ENCODE assay signal across 8 cellular contexts in genomic region chr22:50562523-50563409, GRCh38. TPM values are rescaled to one million over a fixed set of nuclear protein-coding genes. Genes with fewer than 3 reads are reported as not detected.
DNase-seq lines count a peak whose midpoint lies in the region; ATAC-seq and TF ChIP-seq lines count a peak whose summit lies in the region.

Gene SYCE3 (minus strand): TSS chr22:50562919. CDS start chr22:50556405, 6,514 bp downstream.

- peak; percentile 92 for TF ChIP-seq CTCF in chondrocyte (IDR thresholded peaks at IDR 0.05)

- no peaks in the 10 kb centered on the region for H3K9me3 Mint-ChIP-seq in chondrocyte (ENCODE audit: low read depth)

- H3K36me3 Mint-ChIP-seq in chondrocyte (ENCODE audit: low read depth), result peaks cover under 1% of the 10 kb centered on the region

- ATAC-seq in GM19043 (IDR thresholded peaks at IDR 0.05; ENCODE audit: low read depth, unreplicated experiment) (peak; percentile 72), HG03354 (IDR thresholded peaks at IDR 0.05; ENCODE audit: poor library complexity, severe bottlenecking, unreplicated experiment) (peak; percentile 96)

- H3K27ac Mint-ChIP-seq in chondrocyte (ENCODE audit: unreplicated experiment), result peak within 1 kb of the TSS; percentile 82

- peak within 1 kb of the TSS; percentile 92 for H3K4me3 Mint-ChIP-seq in chondrocyte (ENCODE audit: unreplicated experiment)

- peak; percentile 97 for DNase-seq in Ammon's horn (ENCODE audit: low spot score)
- peak; percentile 66 for DNase-seq in NCI-H446 treated with DMSO at 0.1 percent for 48 hours (lab: John Stamatoyannopoulos, UW)
- DNase-seq in activated CD4-positive, alpha-beta T cell treated with anti-CD3 and anti-CD28 coated beads for 1 hour, result peak; percentile 96
- no peak for DNase-seq in chondrocyte (ENCODE audit: low spot score)
- peak; percentile 94 for DNase-seq in kidney tubule cell (ENCODE audit: low spot score)
- peak; percentile 97 to 98 (median 98) for DNase-seq in stimulated activated CD4-positive, alpha-beta T cell treated with anti-CD3 and anti-CD28 coated beads, Interleukin-1b, Interleukin-23, amount 100 ng/mL, for 24 hours (ENCODE audit: low read depth in 4 of 4, low spot score in 1 of 4)

- peaks cover 10% of the 10 kb centered on the region for H3K27me3 Mint-ChIP-seq in chondrocyte (ENCODE audit: low read depth)

- peaks cover 16% of the 10 kb centered on the region for H3K4me1 Mint-ChIP-seq in chondrocyte (ENCODE audit: low read depth)

RNA-seq across cellular contexts. Expression of gene SYCE3, which starts in this region (rescaled TPM):
- total RNA-seq in chondrocyte, result not detected in 3 replicates
